Comparison of ENCODE assay signal across 8 cellular contexts in genomic region chr1:155320252-155320651, GRCh38. TPM values are rescaled to one million over a fixed set of nuclear protein-coding genes. Genes with fewer than 3 reads are reported as not detected.
A peak's percentile ranks its signal among the peaks of the same experiment; 100 is the strongest.
DNase-seq lines count a peak whose midpoint lies in the region; ATAC-seq and TF ChIP-seq lines count a peak whose summit lies in the region.

No MANE protein-coding gene starts in this region.

- peaks cover 0 to 1% (median 0%) of the 10 kb centered on the region in 7 donors for H3K9me3 Mint-ChIP-seq in CD14-positive monocyte
- no peaks in the 10 kb centered on the region for H3K9me3 Mint-ChIP-seq in osteocyte (ENCODE audit: unreplicated experiment)

- H3K4me3 Mint-ChIP-seq in CD14-positive monocyte = peak overlapping the region; percentile 74 to 87
- H3K4me3 Mint-ChIP-seq in T-helper 17 cell = peak overlapping the region; percentile 86
- H3K4me3 Mint-ChIP-seq in osteocyte (ENCODE audit: unreplicated experiment) = peak overlapping the region; percentile 86

- intact Hi-C loops in CD14-positive monocyte (cut with micrococcal nuclease) = loop anchor here (5.0 kb wide), 2 partner anchors 43 to 68 kb away; partner anchors contain the start of gene HCN3 (in 1 of the 2)

- H3K36me3 Mint-ChIP-seq in CD14-positive monocyte (peaks cover 22 to 27% of the 10 kb centered on the region in 2 donors), T-helper 17 cell (ENCODE audit: low read depth) (peaks cover 2% of the 10 kb centered on the region), osteocyte (ENCODE audit: unreplicated experiment) (peaks cover 5% of the 10 kb centered on the region)

- DNase-seq in CD14-positive monocyte (ENCODE audit: low spot score) (no peak), T-helper 17 cell (no peak), epithelial cell of esophagus (ENCODE audit: low read depth) (peak; percentile 15), osteocyte (ENCODE audit: extremely low spot score, unreplicated experiment) (no peak), kidney tubule cell (ENCODE audit: low spot score) (no peak), Kasumi-1 (lab: John Stamatoyannopoulos, UW) (no peak)

- ATAC-seq in T-helper 17 cell (no peak), HG02588 (IDR thresholded peaks at IDR 0.05; ENCODE audit: unreplicated experiment) (no peak), HG02678 (IDR thresholded peaks at IDR 0.05; ENCODE audit: unreplicated experiment) (no peak)

- H3K4me1 Mint-ChIP-seq in CD14-positive monocyte (peaks cover 41% of the 10 kb centered on the region), T-helper 17 cell (peaks cover 23% of the 10 kb centered on the region), osteocyte (ENCODE audit: unreplicated experiment) (peaks cover 25% of the 10 kb centered on the region)

- H3K27ac Mint-ChIP-seq in CD14-positive monocyte (peak overlapping the region in 3 of 7 donors; percentile 33 to 61 (median 58)), T-helper 17 cell (peak overlapping the region; percentile 41), osteocyte (ENCODE audit: unreplicated experiment) (peak overlapping the region; percentile 19)

- H3K27me3 Mint-ChIP-seq in CD14-positive monocyte (ENCODE audit: low read depth in 3 of 3) (peaks cover 2 to 7% (median 2%) of the 10 kb centered on the region in 3 donors), T-helper 17 cell (no peaks in the 10 kb centered on the region), osteocyte (ENCODE audit: unreplicated experiment) (no peaks in the 10 kb centered on the region)

- no peaks in the 10 kb centered on the region for H3K9me3 ChIP-seq in T-helper 17 cell (ENCODE audit: control insufficient read depth, low read length, poor library complexity, severe bottlenecking)

- H3K4me3 ChIP-seq in epithelial cell of esophagus (ENCODE audit: low read length) = peak overlapping the region; percentile 48

- TF ChIP-seq CTCF in CD14-positive monocyte (IDR thresholded peaks at IDR 0.05) (no peak), epithelial cell of esophagus (IDR thresholded peaks at IDR 0.05; ENCODE audit: insufficient read depth, low read depth, low read length, missing control alignments) (no peak), osteocyte (IDR thresholded peaks at IDR 0.05) (no peak)

RNA-seq across cellular contexts. Expression of gene RUSC1, which starts 0.4 kb away (rescaled TPM):
- polyA plus RNA-seq in CD14-positive monocyte = 10 to 100 TPM; 12.7 to 13.5 TPM
- total RNA-seq in T-helper 17 cell (10 to 100 TPM; 13.2 to 14.8 TPM), osteocyte (34.4 and 35.4 TPM in 2 replicates)

RNA-seq across cellular contexts. Expression of gene FDPS, which starts 11.6 kb away (rescaled TPM):
- 100 to 1,000 TPM; 117 to 123 TPM for polyA plus RNA-seq in CD14-positive monocyte
- total RNA-seq in T-helper 17 cell = 10 to 100 TPM; 63.0 TPM
- total RNA-seq in osteocyte = 119 and 127 TPM in 2 replicates

RNA-seq across cellular contexts. Expression of gene PKLR, which starts 19.0 kb away (rescaled TPM):
- polyA plus RNA-seq in CD14-positive monocyte = not detected
- total RNA-seq in T-helper 17 cell = not detected
- total RNA-seq in osteocyte = not detected in 2 replicates

RNA-seq across cellular contexts. Expression of gene HCN3, which starts 43.0 kb away (rescaled TPM):
- polyA plus RNA-seq in CD14-positive monocyte = under 1 TPM in 1 of 2 donors, not detected in 1; 0.15 TPM
- total RNA-seq in T-helper 17 cell = 1 to 10 TPM; 1.3 to 1.5 TPM
- total RNA-seq in osteocyte = 3.7 and 4.1 TPM in 2 replicates

RNA-seq across cellular contexts. Expression of gene CLK2, which starts 46.9 kb away (rescaled TPM):
- polyA plus RNA-seq in CD14-positive monocyte = 1 to 10 TPM; 7.3 to 9.6 TPM
- total RNA-seq in T-helper 17 cell = 10 to 100 TPM; 54.8 to 57.8 TPM
- 53.7 and 63.5 TPM in 2 replicates for total RNA-seq in osteocyte
